Comparison of ENCODE assay signal across 18 cellular contexts in the genomic region with DNA sequence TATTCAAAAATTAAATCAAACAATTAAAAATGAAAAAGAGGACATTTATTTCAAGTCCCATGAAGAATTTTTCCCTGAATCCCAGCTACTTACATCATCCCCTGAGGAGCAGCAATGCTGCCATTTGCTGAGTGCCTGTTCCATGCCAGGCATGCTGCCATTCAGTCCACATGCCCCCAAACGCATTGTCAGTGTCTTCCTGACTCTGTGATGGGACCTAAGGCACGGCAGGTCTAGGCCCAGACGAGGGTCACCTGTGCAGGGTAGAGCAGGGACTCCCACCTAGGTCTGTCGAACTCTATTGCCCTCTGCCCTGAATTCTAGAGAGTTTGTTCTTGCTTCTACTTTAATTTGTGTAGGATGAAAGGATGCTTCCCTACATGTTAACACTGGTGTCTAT. TPM values are rescaled to one million over a fixed set of nuclear protein-coding genes. Genes with fewer than 3 reads are reported as not detected.
DNase-seq lines count a peak whose midpoint lies in the region; ATAC-seq and TF ChIP-seq lines count a peak whose summit lies in the region.
"Had no signal": no experiment of that assay in that cellular context is flagged by ENCODE, and none has a peak within 500 bp of the region (broad histone marks: within the 10 kb centered on the region; RNA-seq: fewer than 3 reads in every experiment).

No MANE protein-coding gene starts in this region.

- peaks cover 5% of the 10 kb centered on the region for H3K9me3 Mint-ChIP-seq in activated T-cell treated with anti-CD3 and anti-CD28 coated beads, Interleukin-2, amount 50 U/mL, for 24 hours
- no peaks in the 10 kb centered on the region for H3K9me3 Mint-ChIP-seq in central memory CD8-positive, alpha-beta T cell
- peaks cover 3% of the 10 kb centered on the region for H3K9me3 Mint-ChIP-seq in stimulated activated memory B cell treated with anti-CD40 and anti-IgM and Interleukin-4, amounts not matched to agents 10 μg/mL and 1 μg/mL and 100 μg/mL, for 72 hours
- H3K9me3 Mint-ChIP-seq: GM23338 had no signal

- no peak for ATAC-seq in central memory CD8-positive, alpha-beta T cell (replicated peaks; ENCODE audit: extremely low read depth, poor library complexity, severe bottlenecking)
- no peak for ATAC-seq in stimulated activated memory B cell treated with anti-CD40 and anti-IgM and Interleukin-4, amounts not matched to agents 10 μg/mL and 1 μg/mL and 100 μg/mL, for 72 hours
- ATAC-seq: activated CD4-positive, CD25-positive, alpha-beta regulatory T cell treated with anti-CD3 and anti-CD28 coated beads, Interleukin-2, amount 50 U/mL, for 24 hours; foreskin keratinocyte; GM23338 had no signal

- intact Hi-C loops in OCI-LY7 (cut with micrococcal nuclease; ENCODE audit: unreplicated experiment): loop anchor here (2.0 to 10.0 kb wide), 2 partner anchors 97 to 537 kb away; partner anchors contain the start of gene SCAPER

- H3K9me2 ChIP-seq in OCI-LY7 (ENCODE audit: insufficient read depth, low read length): no peaks in the 10 kb centered on the region

- H3K4me1 ChIP-seq in OCI-LY7 (ENCODE audit: insufficient read depth, low read length, poor library complexity, severe bottlenecking): peaks cover 33% of the 10 kb centered on the region
- H3K4me1 ChIP-seq: breast epithelium, foreskin keratinocyte, thyroid gland had no signal

- no peaks in the 10 kb centered on the region for H3K27me3 Mint-ChIP-seq in activated T-cell treated with anti-CD3 and anti-CD28 coated beads, Interleukin-2, amount 50 U/mL, for 24 hours
- H3K27me3 Mint-ChIP-seq in central memory CD8-positive, alpha-beta T cell: no peaks in the 10 kb centered on the region
- no peaks in the 10 kb centered on the region for H3K27me3 Mint-ChIP-seq in stimulated activated memory B cell treated with anti-CD40 and anti-IgM and Interleukin-4, amounts not matched to agents 10 μg/mL and 1 μg/mL and 100 μg/mL, for 72 hours

- peaks cover 92% of the 10 kb centered on the region for H3K36me3 Mint-ChIP-seq in activated T-cell treated with anti-CD3 and anti-CD28 coated beads, Interleukin-2, amount 50 U/mL, for 24 hours (ENCODE audit: low read depth)
- H3K36me3 Mint-ChIP-seq in central memory CD8-positive, alpha-beta T cell (ENCODE audit: insufficient read depth): peaks cover 43% of the 10 kb centered on the region
- peaks cover 12% of the 10 kb centered on the region for H3K36me3 Mint-ChIP-seq in stimulated activated memory B cell treated with anti-CD40 and anti-IgM and Interleukin-4, amounts not matched to agents 10 μg/mL and 1 μg/mL and 100 μg/mL, for 72 hours

- peak overlapping the region; percentile 58 for H3K27ac ChIP-seq in OCI-LY7 (ENCODE audit: low read depth, low read length, poor library complexity, severe bottlenecking)
- H3K27ac ChIP-seq: foreskin keratinocyte, thyroid gland had no signal

- CTCF ChIA-PET in OCI-LY7 (lab: Charles Lee; ENCODE audit: unreplicated experiment): interaction anchor here (0.5 kb wide), 1 partner anchor 14 kb away, joined by 3 read pairs; no protein-coding TSS in a partner anchor

- no peak for TF ChIP-seq CTCF in OCI-LY7 (conservative IDR thresholded peaks at IDR 0.05; ENCODE audit: low read length)

- H3K9me3 ChIP-seq in OCI-LY7 (ENCODE audit: low read length): no peaks in the 10 kb centered on the region
- H3K9me3 ChIP-seq: breast epithelium, thyroid gland had no signal

- H4K20me1 ChIP-seq in OCI-LY7 (ENCODE audit: insufficient read depth, low read length): no peaks in the 10 kb centered on the region

- DNase-seq in activated T-cell treated with anti-CD3 and anti-CD28 coated beads, Interleukin-2, amount 50 U/mL, for 24 hours: no peak
- DNase-seq in activated T-cell treated with anti-CD3 and anti-CD28 coated beads, Interleukin-2, amount 50 U/mL, for 48 hours: no peak
- DNase-seq in OCI-LY7 (ENCODE audit: low spot score) (no peak), midbrain (lab: John Stamatoyannopoulos, UW) (no peak), A172 (ENCODE audit: low spot score) (no peak), HK-2 (ENCODE audit: unreplicated experiment) (no peak)
- DNase-seq in central memory CD8-positive, alpha-beta T cell (ENCODE audit: low spot score in 2 of 2): no peak
- DNase-seq: activated gamma-delta T cell treated with Interleukin-2 at 50 U/mL for 16 hours; DMS153; foreskin keratinocyte; NCI-H526 treated with DMSO at 0.1 percent for 48 hours; stimulated activated CD4-positive, alpha-beta T cell treated with anti-CD3 and anti-CD28 coated beads, Interleukin-1b, Interleukin-23, amount 100 ng/mL, for 48 hours; thyroid gland had no signal

- H3K4me3 Mint-ChIP-seq in activated T-cell treated with anti-CD3 and anti-CD28 coated beads, Interleukin-2, amount 50 U/mL, for 24 hours: peak overlapping the region; percentile 62
- peak overlapping the region; percentile 83 for H3K4me3 Mint-ChIP-seq in central memory CD8-positive, alpha-beta T cell
- H3K4me3 Mint-ChIP-seq in stimulated activated memory B cell treated with anti-CD40 and anti-IgM and Interleukin-4, amounts not matched to agents 10 μg/mL and 1 μg/mL and 100 μg/mL, for 72 hours: no peak overlapping the region
- H3K4me3 Mint-ChIP-seq: GM23338, nephron had no signal

- BruUV-seq in OCI-LY7 (replicated peaks; lab: Mats Ljungman, UMichigan): no TSS peak

- H3K4me2 ChIP-seq in OCI-LY7 (ENCODE audit: low read length): peak overlapping the region; percentile 57
- H3K4me2 ChIP-seq: GM23338 had no signal

- H3K27ac Mint-ChIP-seq in activated T-cell treated with anti-CD3 and anti-CD28 coated beads, Interleukin-2, amount 50 U/mL, for 24 hours: peak overlapping the region; percentile 69
- H3K27ac Mint-ChIP-seq in central memory CD8-positive, alpha-beta T cell (ENCODE audit: low read depth): peak overlapping the region; percentile 91
- peak overlapping the region; percentile 72 for H3K27ac Mint-ChIP-seq in stimulated activated memory B cell treated with anti-CD40 and anti-IgM and Interleukin-4, amounts not matched to agents 10 μg/mL and 1 μg/mL and 100 μg/mL, for 72 hours
- H3K27ac Mint-ChIP-seq: GM23338, nephron had no signal

- H3K4me3 ChIP-seq in OCI-LY7 (ENCODE audit: low read depth, low read length, poor library complexity, severe bottlenecking): no peak overlapping the region
- H3K4me3 ChIP-seq: breast epithelium, GM23338, thyroid gland had no signal

- H3K79me2 ChIP-seq in OCI-LY7 (ENCODE audit: insufficient read depth, low read depth, low read length): no peaks in the 10 kb centered on the region

- POLR2A ChIA-PET in OCI-LY7 (lab: Charles Lee): no interaction called here

- peak overlapping the region; percentile 66; the same call in 1 of the 2 replicates for H2AFZ ChIP-seq in OCI-LY7 (ENCODE audit: low read length)

- no peaks in the 10 kb centered on the region for H3K36me3 ChIP-seq in OCI-LY7 (ENCODE audit: insufficient read depth, low read length)
- H3K36me3 ChIP-seq: breast epithelium, thyroid gland had no signal

- peaks cover 97% of the 10 kb centered on the region for H3K4me1 Mint-ChIP-seq in activated T-cell treated with anti-CD3 and anti-CD28 coated beads, Interleukin-2, amount 50 U/mL, for 24 hours (ENCODE audit: low read depth)
- H3K4me1 Mint-ChIP-seq in central memory CD8-positive, alpha-beta T cell: peaks cover 96% of the 10 kb centered on the region
- peaks cover 64% of the 10 kb centered on the region for H3K4me1 Mint-ChIP-seq in stimulated activated memory B cell treated with anti-CD40 and anti-IgM and Interleukin-4, amounts not matched to agents 10 μg/mL and 1 μg/mL and 100 μg/mL, for 72 hours
- H3K4me1 Mint-ChIP-seq: GM23338 had no signal

RNA-seq across cellular contexts. Expression of gene PSTPIP1, which starts 7.0 kb away (rescaled TPM):
- 1.5 and 1.8 TPM in 2 replicates for total RNA-seq in OCI-LY7 (2014; rRNA removed; shearing (Covaris generic))
- total RNA-seq in OCI-LY7 (2022): 23.6 and 27.4 TPM in 2 replicates
- total RNA-seq in A172 (2014; rRNA removed; shearing (Covaris generic)): 0.33 and 1.0 TPM in 2 replicates
